Comparison of ENCODE assay signal across 1 cellular context in the genomic region with DNA sequence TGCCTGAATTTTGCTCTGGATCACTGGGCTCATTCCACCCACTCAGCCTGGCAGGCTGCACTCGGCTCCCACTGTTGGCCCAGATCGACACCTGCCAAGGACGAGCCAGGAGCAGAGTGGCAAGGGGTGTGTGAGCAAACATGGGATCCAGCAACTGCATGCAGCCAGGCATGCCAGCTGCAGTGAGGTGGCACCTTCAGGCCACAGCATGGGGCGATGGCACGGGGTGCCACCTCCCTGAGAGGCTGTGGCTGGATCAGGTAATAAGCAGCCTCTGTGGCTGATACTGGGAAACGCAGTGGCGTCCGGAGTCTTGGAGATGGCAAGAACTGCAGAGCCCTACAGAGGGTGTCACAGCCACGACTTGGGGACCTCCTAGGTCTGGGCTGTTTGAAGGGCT.
TF ChIP-seq lines count a peak whose summit lies in the region.

No MANE protein-coding gene starts in this region.

TF ChIP-seq in HepG2, 621 proteins besides CTCF, POLR2A, EP300 and RAD21 (continued from another document):
- TF ChIP-seq, protein P1, sequence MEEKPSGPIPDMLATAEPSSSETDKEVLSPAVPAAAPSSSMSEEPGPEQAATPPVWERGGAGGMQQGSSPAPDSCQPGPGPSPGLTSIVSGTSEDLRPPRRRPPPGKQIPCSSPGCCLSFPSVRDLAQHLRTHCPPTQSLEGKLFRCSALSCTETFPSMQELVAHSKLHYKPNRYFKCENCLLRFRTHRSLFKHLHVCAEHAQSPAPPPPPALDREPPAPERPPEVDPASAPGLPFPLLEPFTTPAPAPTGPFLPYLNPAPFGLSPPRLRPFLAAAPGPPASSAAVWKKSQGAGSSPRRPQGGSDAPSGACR (CRISPR knock-in tag; IDR thresholded peaks at IDR 0.05) = no peak
- no peak for TF ChIP-seq ZNF546 (CRISPR knock-in tag; conservative IDR thresholded peaks at IDR 0.05)
- TF ChIP-seq ELF4 (CRISPR knock-in tag; IDR thresholded peaks at IDR 0.05; ENCODE audit: borderline replicate concordance) = no peak
